Comparison of ENCODE assay signal across 30 cellular contexts in the genomic region with DNA sequence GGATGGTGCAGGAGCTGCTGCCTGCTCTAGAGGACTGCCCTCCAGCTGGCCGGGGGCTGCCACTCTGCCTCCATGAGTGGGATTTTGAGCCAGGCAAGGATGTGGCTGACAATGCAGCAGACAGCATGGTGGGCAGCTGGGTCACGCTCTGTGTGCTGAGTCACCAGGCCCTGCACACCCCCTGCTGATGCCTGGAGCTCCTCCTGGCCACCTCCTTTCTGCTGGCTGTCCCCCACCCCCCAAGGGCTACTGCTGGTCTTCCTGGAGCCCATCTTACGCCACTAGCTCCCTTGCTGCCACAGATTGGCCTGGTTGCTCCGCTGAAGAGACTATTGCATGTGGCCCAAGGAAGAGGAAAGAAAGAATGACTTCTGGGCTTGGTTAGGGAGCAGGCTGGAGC. TPM values are rescaled to one million over a fixed set of nuclear protein-coding genes. Genes with fewer than 3 reads are reported as not detected.
A peak's percentile ranks its signal among the peaks of the same experiment; 100 is the strongest.
DNase-seq lines count a peak whose midpoint lies in the region; ATAC-seq and TF ChIP-seq lines count a peak whose summit lies in the region.
"Had no signal": no experiment of that assay in that cellular context is flagged by ENCODE, and none has a peak within 500 bp of the region (broad histone marks: within the 10 kb centered on the region; RNA-seq: fewer than 3 reads in every experiment).

No MANE protein-coding gene starts in this region.

- peaks cover 10% of the 10 kb centered on the region for H3K79me2 ChIP-seq in osteoblast (ENCODE audit: insufficient read depth, low read length)

- CTCF ChIA-PET in T-cell (lab: Charles Lee) = no interaction called here

- H2AFZ ChIP-seq in osteoblast (ENCODE audit: low read length) = peak overlapping the region; percentile 12

- peaks cover 24% of the 10 kb centered on the region for H3K4me1 ChIP-seq in osteoblast (ENCODE audit: insufficient read depth, low read length)

- TF ChIP-seq CTCF in fibroblast of mammary gland (conservative IDR thresholded peaks at IDR 0.05; ENCODE audit: control insufficient read depth, insufficient read depth, low read depth, low read length) (no peak), osteoblast (IDR thresholded peaks at IDR 0.05; ENCODE audit: extremely low read depth, low read depth, low read length) (no peak)

- H3K27me3 ChIP-seq in osteoblast (ENCODE audit: insufficient read depth, low read length) = no peaks in the 10 kb centered on the region
- H3K27me3 ChIP-seq: tibial nerve had no signal

- no peak overlapping the region for H3K4me3 ChIP-seq in fibroblast of mammary gland (ENCODE audit: control insufficient read depth, low read depth, low read length)
- H3K4me3 ChIP-seq in osteoblast (ENCODE audit: insufficient read depth, low read length) = no peak overlapping the region
- H3K4me3 ChIP-seq: tibial nerve had no signal

- no peak overlapping the region for H3K4me3 Mint-ChIP-seq in T-cell
- H3K4me3 Mint-ChIP-seq in activated naive CD8-positive, alpha-beta T cell treated with anti-CD3 and anti-CD28 coated beads for 36 hours = no peak overlapping the region
- H3K4me3 Mint-ChIP-seq in activated T-cell treated with anti-CD3 and anti-CD28 coated beads, Interleukin-2, amount 50 U/mL, for 72 hours = no peak overlapping the region
- H3K4me3 Mint-ChIP-seq: activated CD8-positive, alpha-beta T cell treated with anti-CD3 and anti-CD28 coated beads for 36 hours; activated naive CD4-positive, alpha-beta T cell treated with anti-CD3 and anti-CD28 coated beads for 36 hours; B cell; CD8-positive, alpha-beta memory T cell; T-helper 17 cell had no signal

- POLR2A ChIA-PET in T-cell (lab: Charles Lee) = no interaction called here

- DNase-seq in EL (peak; percentile 36), RPMI7951 (ENCODE audit: low read depth) (peak; percentile 73), fibroblast of mammary gland (ENCODE audit: low read depth) (peak; percentile 27), osteoblast (ENCODE audit: insufficient read length, low spot score, missing footprints) (no peak), T-cell (no peak)
- DNase-seq in activated naive CD8-positive, alpha-beta T cell treated with anti-CD3 and anti-CD28 coated beads for 36 hours = no peak
- no peak for DNase-seq in activated T-cell treated with anti-CD3 and anti-CD28 coated beads, Interleukin-2, amount 50 U/mL, for 72 hours
- DNase-seq: ACHN; activated CD4-positive, alpha-beta T cell treated with anti-CD3 and anti-CD28 coated beads for 1 hour; activated CD8-positive, alpha-beta memory T cell treated with anti-CD3 and anti-CD28 coated beads, Interleukin-2, amount 50 U/mL, for 48 hours; activated CD8-positive, alpha-beta T cell treated with anti-CD3 and anti-CD28 coated beads for 36 hours; activated naive CD4-positive, alpha-beta T cell treated with anti-CD3 and anti-CD28 coated beads for 36 hours; amniotic stem cell; CD8-positive, alpha-beta memory T cell; effector CD8-positive, alpha-beta T cell; HCEC 1CT; mesenchymal stem cell; NCI-H1105 treated with DMSO at 0.1 percent for 48 hours; NCI-H187 treated with DMSO at 0.1 percent for 48 hours; occipital lobe; PC-3; SK-N-SH; stimulated activated CD4-positive, alpha-beta T cell treated with anti-CD3 and anti-CD28 coated beads, Interleukin-4, amount 100 ng/mL, for 24 hours; T-helper 17 cell had no signal

- no peaks in the 10 kb centered on the region for H3K9me3 Mint-ChIP-seq in T-cell
- H3K9me3 Mint-ChIP-seq in activated naive CD8-positive, alpha-beta T cell treated with anti-CD3 and anti-CD28 coated beads for 36 hours = no peaks in the 10 kb centered on the region
- H3K9me3 Mint-ChIP-seq in activated T-cell treated with anti-CD3 and anti-CD28 coated beads, Interleukin-2, amount 50 U/mL, for 72 hours = no peaks in the 10 kb centered on the region
- H3K9me3 Mint-ChIP-seq: activated CD8-positive, alpha-beta T cell treated with anti-CD3 and anti-CD28 coated beads for 36 hours; activated naive CD4-positive, alpha-beta T cell treated with anti-CD3 and anti-CD28 coated beads for 36 hours; CD8-positive, alpha-beta memory T cell had no signal

- H3K4me1 Mint-ChIP-seq in T-cell = peaks cover 28 to 35% (median 30%) of the 10 kb centered on the region in 3 donors
- peaks cover 17% of the 10 kb centered on the region for H3K4me1 Mint-ChIP-seq in activated naive CD8-positive, alpha-beta T cell treated with anti-CD3 and anti-CD28 coated beads for 36 hours
- peaks cover 24% of the 10 kb centered on the region for H3K4me1 Mint-ChIP-seq in activated T-cell treated with anti-CD3 and anti-CD28 coated beads, Interleukin-2, amount 50 U/mL, for 72 hours (ENCODE audit: low read depth)

- no peak overlapping the region for H3K4me2 ChIP-seq in osteoblast (ENCODE audit: insufficient read depth, low read length)
- H3K4me2 ChIP-seq: SK-N-SH had no signal

- no peak for ATAC-seq in T-cell (replicated peaks in 1 of 4)
- ATAC-seq in activated T-cell treated with anti-CD3 and anti-CD28 coated beads, Interleukin-2, amount 50 U/mL, for 72 hours (replicated peaks in 1 of 2) = no peak
- no peak for ATAC-seq in HG02763 (IDR thresholded peaks at IDR 0.05; ENCODE audit: unreplicated experiment)
- ATAC-seq: activated CD8-positive, alpha-beta T cell treated with anti-CD3 and anti-CD28 coated beads for 36 hours; left lobe of liver; PC-3; Right ventricle myocardium inferior; T-helper 17 cell had no signal

- no peaks in the 10 kb centered on the region for H3K27me3 Mint-ChIP-seq in T-cell
- no peaks in the 10 kb centered on the region for H3K27me3 Mint-ChIP-seq in activated naive CD8-positive, alpha-beta T cell treated with anti-CD3 and anti-CD28 coated beads for 36 hours
- H3K27me3 Mint-ChIP-seq in activated T-cell treated with anti-CD3 and anti-CD28 coated beads, Interleukin-2, amount 50 U/mL, for 72 hours (ENCODE audit: low read depth) = no peaks in the 10 kb centered on the region
- H3K27me3 Mint-ChIP-seq: activated CD8-positive, alpha-beta T cell treated with anti-CD3 and anti-CD28 coated beads for 36 hours; B cell; CD8-positive, alpha-beta memory T cell had no signal

- H4K20me1 ChIP-seq in osteoblast (ENCODE audit: insufficient read depth, low read length) = no peaks in the 10 kb centered on the region

- no peak overlapping the region for H3K27ac ChIP-seq in osteoblast (ENCODE audit: low read depth, low read length)
- H3K27ac ChIP-seq: epithelial cell of prostate, tibial nerve had no signal

- H3K9me3 ChIP-seq in osteoblast (ENCODE audit: low read depth, low read length) = no peaks in the 10 kb centered on the region
- H3K9me3 ChIP-seq: SK-N-SH, tibial nerve had no signal

- H3K36me3 Mint-ChIP-seq in T-cell = no peaks in the 10 kb centered on the region
- H3K36me3 Mint-ChIP-seq in activated naive CD8-positive, alpha-beta T cell treated with anti-CD3 and anti-CD28 coated beads for 36 hours = peaks cover 1% of the 10 kb centered on the region
- H3K36me3 Mint-ChIP-seq in activated T-cell treated with anti-CD3 and anti-CD28 coated beads, Interleukin-2, amount 50 U/mL, for 72 hours (ENCODE audit: insufficient read depth in 2 of 2) = no peaks in the 10 kb centered on the region
- H3K36me3 Mint-ChIP-seq: CD8-positive, alpha-beta memory T cell had no signal

- H3K36me3 ChIP-seq in osteoblast (ENCODE audit: insufficient read depth, low read length) = no peaks in the 10 kb centered on the region
- H3K36me3 ChIP-seq: tibial nerve had no signal

- H3K27ac Mint-ChIP-seq in T-cell = no peak overlapping the region
- no peak overlapping the region for H3K27ac Mint-ChIP-seq in activated naive CD8-positive, alpha-beta T cell treated with anti-CD3 and anti-CD28 coated beads for 36 hours
- no peak overlapping the region for H3K27ac Mint-ChIP-seq in activated T-cell treated with anti-CD3 and anti-CD28 coated beads, Interleukin-2, amount 50 U/mL, for 72 hours
- H3K27ac Mint-ChIP-seq: activated CD8-positive, alpha-beta T cell treated with anti-CD3 and anti-CD28 coated beads for 36 hours; activated naive CD4-positive, alpha-beta T cell treated with anti-CD3 and anti-CD28 coated beads for 36 hours; B cell; T-helper 17 cell had no signal

RNA-seq across cellular contexts. Expression of a gene that starts 3.9 kb away (rescaled TPM):
- total RNA-seq in RPMI7951 (2014; rRNA removed; shearing (Covaris generic)) = 5.5 and 5.6 TPM in 2 replicates
- 9.8 and 11.2 TPM in 2 replicates for total RNA-seq in osteoblast
- total RNA-seq in T-cell = 1 to 10 TPM; 1.2 to 3.1 (median 2.7) TPM
- total RNA-seq in activated naive CD8-positive, alpha-beta T cell treated with anti-CD3 and anti-CD28 coated beads for 36 hours = 1 to 10 TPM; 3.0 TPM
- total RNA-seq in activated T-cell treated with anti-CD3 and anti-CD28 coated beads, Interleukin-2, amount 50 U/mL, for 72 hours = 1 to 10 TPM; 3.1 to 3.3 TPM

RNA-seq across cellular contexts. Expression of a gene that starts 37.7 kb away (rescaled TPM):
- total RNA-seq in RPMI7951 (2014; rRNA removed; shearing (Covaris generic)) = 124 and 142 TPM in 2 replicates
- total RNA-seq in osteoblast = 82.2 and 85.4 TPM in 2 replicates
- total RNA-seq in T-cell = 10 to 100 TPM; 29.7 to 39.3 (median 37.9) TPM
- 10 to 100 TPM; 26.9 to 28.7 TPM for total RNA-seq in activated naive CD8-positive, alpha-beta T cell treated with anti-CD3 and anti-CD28 coated beads for 36 hours
- 10 to 100 TPM; 29.4 to 31.5 TPM for total RNA-seq in activated T-cell treated with anti-CD3 and anti-CD28 coated beads, Interleukin-2, amount 50 U/mL, for 72 hours

Comparison
In these comparisons a context has a peak if more than half of its experiments do, and no peak if none do; other contexts are left out.
1. DNase-seq: peak in EL (single experiment), RPMI7951 (single experiment) and fibroblast of mammary gland (single experiment); none in osteoblast (single experiment), T-cell (0 of 34), activated naive CD8-positive, alpha-beta T cell treated with anti-CD3 and anti-CD28 coated beads for 36 hours (single experiment) and activated T-cell treated with anti-CD3 and anti-CD28 coated beads, Interleukin-2, amount 50 U/mL, for 72 hours (0 of 2).